ENCODE assay signal across 22 cellular contexts in the genomic region with DNA sequence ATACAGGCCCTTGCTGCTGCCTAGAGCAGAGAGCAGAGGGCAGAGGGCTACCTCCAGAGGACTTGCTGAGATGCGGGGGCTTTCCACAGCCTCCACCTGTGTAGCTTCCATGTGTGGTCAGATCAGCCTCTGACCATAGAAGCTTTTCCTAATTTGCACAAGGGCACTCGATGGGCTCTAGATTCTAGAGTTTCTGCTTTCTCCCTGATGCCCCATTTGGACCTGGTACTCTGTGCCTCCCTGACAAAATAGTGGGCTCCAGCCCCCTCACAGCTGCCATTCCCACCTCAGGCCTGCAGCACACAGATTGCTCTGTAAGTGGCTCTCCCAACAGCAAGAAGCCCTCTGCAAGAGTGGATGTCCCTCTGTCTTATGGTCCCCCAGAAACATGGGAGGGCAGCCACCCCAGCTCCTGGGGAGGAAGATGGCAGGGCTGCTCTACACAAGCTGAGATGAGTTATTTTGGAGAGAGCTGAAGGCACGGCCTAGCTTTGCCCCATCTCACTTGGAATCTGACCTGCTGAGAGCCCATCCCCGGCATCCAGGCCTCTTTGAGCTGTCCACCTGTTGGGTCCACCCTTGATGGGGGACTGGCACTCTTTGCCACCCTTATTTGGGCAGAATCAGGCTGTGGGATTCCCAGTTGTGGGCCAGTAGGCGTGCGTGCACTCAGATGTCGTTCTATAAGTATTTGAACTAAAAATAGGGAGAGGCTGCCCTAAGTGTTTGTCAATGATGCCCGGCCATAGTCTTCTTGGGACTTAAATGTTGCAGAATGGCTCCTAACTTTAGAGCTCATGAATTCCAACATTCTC. TPM values are rescaled to one million over a fixed set of nuclear protein-coding genes. Genes with fewer than 3 reads are reported as not detected.
"Had no signal": no experiment of that assay in that cellular context is flagged by ENCODE, and none has a peak within 500 bp of the region (broad histone marks: within the 10 kb centered on the region; RNA-seq: fewer than 3 reads in every experiment).

No MANE protein-coding gene starts in this region.

- H3K27ac Mint-ChIP-seq: memory B cell had no signal

- DNase-seq: activated CD4-positive, alpha-beta T cell treated with anti-CD3 and anti-CD28 coated beads, Interleukin-2, amount 50 U/mL, for 4 hours; activated effector memory CD4-positive, alpha-beta T cell treated with Interleukin-2 at 50 U/mL for 16 hours; activated naive CD4-positive, alpha-beta T cell treated with anti-CD3 and anti-CD28 coated beads, Interleukin-2, amount 50 U/mL, for 16 hours; activated T-cell treated with anti-CD3 and anti-CD28 coated beads, Interleukin-2, amount 50 U/mL, for 4 hours; cortex of kidney; effector memory CD4-positive, alpha-beta T cell; esophagus squamous epithelium; heart right ventricle; left ventricle myocardium superior; naive thymus-derived CD8-positive, alpha-beta T cell; sigmoid colon; stimulated activated CD4-positive, alpha-beta T cell treated with anti-CD3 and anti-CD28 coated beads, Interleukin-4, amount 100 ng/mL, for 4 hours; stimulated activated naive CD8-positive, alpha-beta T cell treated with anti-CD3 and anti-CD28 coated beads, Interleukin-15, Interleukin-2, amounts not matched to agents 100 U/mL and 50 U/mL, for 24 hours had no signal

- H3K9me3 Mint-ChIP-seq: activated T-cell treated with anti-CD3 and anti-CD28 coated beads, Interleukin-2, amount 50 U/mL, for 4 hours; central memory CD8-positive, alpha-beta T cell; memory B cell had no signal

- H3K36me3 Mint-ChIP-seq: naive thymus-derived CD8-positive, alpha-beta T cell had no signal

- H3K36me3 ChIP-seq: ascending aorta, sigmoid colon, tibial nerve had no signal

- H2AFZ ChIP-seq: parathyroid adenoma had no signal

- H3K4me1 ChIP-seq: ascending aorta, sigmoid colon had no signal

- H3K4me3 Mint-ChIP-seq: activated T-cell treated with anti-CD3 and anti-CD28 coated beads, Interleukin-2, amount 50 U/mL, for 4 hours; central memory CD8-positive, alpha-beta T cell; naive thymus-derived CD8-positive, alpha-beta T cell had no signal

- H3K9me3 ChIP-seq: ascending aorta, esophagus squamous epithelium, heart right ventricle, neutrophil, sigmoid colon, spleen, tibial nerve had no signal

- H3K27ac ChIP-seq: ascending aorta, esophagus squamous epithelium, heart right ventricle, neutrophil, parathyroid adenoma, sigmoid colon, tibial nerve had no signal

- H3K9ac ChIP-seq: parathyroid adenoma had no signal

- H3K27me3 Mint-ChIP-seq: central memory CD8-positive, alpha-beta T cell; memory B cell had no signal

- ATAC-seq: left ventricle myocardium superior; naive thymus-derived CD8-positive, alpha-beta T cell; stimulated activated naive CD8-positive, alpha-beta T cell treated with anti-CD3 and anti-CD28 coated beads, Interleukin-15, Interleukin-2, amounts not matched to agents 100 U/mL and 50 U/mL, for 24 hours had no signal

- H3K4me3 ChIP-seq: ascending aorta, esophagus squamous epithelium, heart right ventricle, sigmoid colon, spleen, tibial nerve had no signal

- H3K27me3 ChIP-seq: ascending aorta, esophagus squamous epithelium, heart right ventricle, neutrophil, sigmoid colon, spleen, tibial nerve had no signal

RNA-seq across cellular contexts. Expression of a gene that starts 37.7 kb away (rescaled TPM):
- total RNA-seq: activated T-cell treated with anti-CD3 and anti-CD28 coated beads, Interleukin-2, amount 50 U/mL, for 4 hours; ascending aorta; endothelial cell of umbilical vein; esophagus squamous epithelium; heart right ventricle; left ventricle myocardium superior; mononuclear cell; naive thymus-derived CD8-positive, alpha-beta T cell; sigmoid colon; spleen had no signal

RNA-seq across cellular contexts. Expression of a gene that starts 56.2 kb away (rescaled TPM):
- total RNA-seq: naive thymus-derived CD8-positive, alpha-beta T cell had no signal
